10 cellular contexts compared by ENCODE assay signal in the genomic region with DNA sequence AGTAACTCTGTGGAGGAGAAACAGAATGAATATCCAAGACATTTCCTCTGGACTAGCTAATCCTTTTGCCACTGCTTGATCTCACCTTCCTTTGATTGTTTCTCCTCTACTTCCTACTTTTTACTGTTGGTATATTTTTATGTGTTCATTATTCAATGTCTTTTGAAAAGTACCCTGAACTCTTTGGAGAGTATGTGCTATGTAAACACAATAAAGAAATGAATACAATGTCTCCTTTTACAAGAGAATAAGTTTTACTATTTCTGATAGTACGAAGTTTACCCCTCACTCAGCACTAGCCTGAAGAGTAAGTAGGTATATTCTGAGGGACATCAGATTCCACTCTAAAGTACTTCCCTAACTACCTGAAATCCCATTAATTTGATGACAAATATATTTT. TPM values are rescaled to one million over a fixed set of nuclear protein-coding genes. Genes with fewer than 3 reads are reported as not detected.
"Had no signal": no experiment of that assay in that cellular context is flagged by ENCODE, and none has a peak within 500 bp of the region (broad histone marks: within the 10 kb centered on the region; RNA-seq: fewer than 3 reads in every experiment).

No MANE protein-coding gene starts in this region.

- H3K9ac ChIP-seq: GM23248 had no signal

- FAIRE-seq: HTR-8/SVneo, K562 had no signal

- H3K9me3 ChIP-seq: HAP-1 had no signal

- H3K27ac Mint-ChIP-seq: HFFc6 had no signal

- ATAC-seq: HCT116, K562 had no signal

- H2AFZ ChIP-seq: GM23248 had no signal

- H3K27ac ChIP-seq: GM23248 had no signal

- H3K9me3 Mint-ChIP-seq: HFFc6 had no signal

- H3K4me3 ChIP-seq: GM23248, HAP-1, K562 had no signal

- H3K4me3 Mint-ChIP-seq: HFFc6 had no signal

- DNase-seq: GM23248, GOT3, H7, HFFc6, IMR-90 had no signal

RNA-seq across cellular contexts. Expression of a gene that starts 19.9 kb away (rescaled TPM):
- total RNA-seq: GM23248, H4, H7, HFFc6, IMR-90, K562 had no signal
- polyA plus RNA-seq: GM23248, K562 had no signal

RNA-seq across cellular contexts. Expression of a gene that starts 36.9 kb away (rescaled TPM):
- total RNA-seq: GM23248, H4, HFFc6, IMR-90, K562 had no signal
- polyA plus RNA-seq: GM23248, IMR-90, K562 had no signal
